Comparison of ENCODE assay signal across 1 cellular context in the genomic region with DNA sequence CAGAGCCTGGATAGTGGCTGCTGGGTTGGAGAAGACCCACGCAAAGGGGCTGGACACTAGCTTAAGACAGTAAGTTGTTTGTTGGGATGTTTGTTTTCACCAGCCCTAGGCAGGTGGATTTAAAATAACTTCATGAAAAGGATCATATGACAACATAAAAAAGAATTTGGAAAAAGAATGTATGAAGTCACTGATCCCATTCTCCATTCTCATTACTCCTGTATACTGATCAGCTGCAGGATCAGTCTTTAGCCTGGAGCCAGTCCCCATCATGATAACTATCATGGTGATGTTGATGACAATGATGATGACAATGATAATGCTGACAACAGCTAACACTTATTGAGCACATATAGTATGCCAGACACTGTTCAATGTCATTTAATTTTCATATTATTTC.
TF ChIP-seq lines count a peak whose summit lies in the region.

No MANE protein-coding gene starts in this region.

TF ChIP-seq in IMR-90, 13 proteins besides CTCF, POLR2A, EP300 and RAD21 (continued from another document):
- TF ChIP-seq, protein P1, sequence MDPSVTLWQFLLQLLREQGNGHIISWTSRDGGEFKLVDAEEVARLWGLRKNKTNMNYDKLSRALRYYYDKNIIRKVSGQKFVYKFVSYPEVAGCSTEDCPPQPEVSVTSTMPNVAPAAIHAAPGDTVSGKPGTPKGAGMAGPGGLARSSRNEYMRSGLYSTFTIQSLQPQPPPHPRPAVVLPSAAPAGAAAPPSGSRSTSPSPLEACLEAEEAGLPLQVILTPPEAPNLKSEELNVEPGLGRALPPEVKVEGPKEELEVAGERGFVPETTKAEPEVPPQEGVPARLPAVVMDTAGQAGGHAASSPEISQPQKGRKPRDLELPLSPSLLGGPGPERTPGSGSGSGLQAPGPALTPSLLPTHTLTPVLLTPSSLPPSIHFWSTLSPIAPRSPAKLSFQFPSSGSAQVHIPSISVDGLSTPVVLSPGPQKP (IDR thresholded peaks at IDR 0.05; ENCODE audit: borderline replicate concordance, low read depth, low read length): no peak
- no peak for TF ChIP-seq MXI1 (IDR thresholded peaks at IDR 0.05; ENCODE audit: borderline replicate concordance, low read depth, low read length)
- no peak for TF ChIP-seq SMC3 (IDR thresholded peaks at IDR 0.05; ENCODE audit: low read depth, low read length)
- TF ChIP-seq BHLHE40 (IDR thresholded peaks at IDR 0.05; ENCODE audit: low read depth, low read length): no peak
- no peak for TF ChIP-seq NFE2L2 (IDR thresholded peaks at IDR 0.05; ENCODE audit: low read depth, low read length)
- no peak for TF ChIP-seq CHD1 (IDR thresholded peaks at IDR 0.05; ENCODE audit: low read depth, low read length)
- TF ChIP-seq RFX5 (IDR thresholded peaks at IDR 0.05; ENCODE audit: low read depth, low read length): no peak
